Comparison of ENCODE assay signal across 14 cellular contexts in genomic region chr6:37092851-37093727, GRCh38.
A peak's percentile ranks its signal among the peaks of the same experiment; 100 is the strongest.
DNase-seq lines count a peak whose midpoint lies in the region; ATAC-seq, FAIRE-seq and TF ChIP-seq lines count a peak whose summit lies in the region.
"Had no signal": no experiment of that assay in that cellular context is flagged by ENCODE, and none has a peak within 500 bp of the region (broad histone marks: within the 10 kb centered on the region; RNA-seq: fewer than 3 reads in every experiment).

No MANE protein-coding gene starts in this region.

- peak; percentile 62 for ATAC-seq in stimulated activated effector memory CD8-positive, alpha-beta T cell treated with anti-CD3 and anti-CD28 coated beads, Interleukin-12 subunit alpha, Interleukin-12 subunit beta, amount 100 ng/mL, for 72 hours
- no peak for ATAC-seq in natural killer cell treated with Interleukin-12 subunit alpha and Interleukin-12 subunit beta and Interleukin-15 and Interleukin-18, amount 100 ng/mL, for 72 hours

- H3K36me3 Mint-ChIP-seq in activated CD4-positive, alpha-beta memory T cell treated with anti-CD3 and anti-CD28 coated beads for 36 hours: no peaks in the 10 kb centered on the region
- no peaks in the 10 kb centered on the region for H3K36me3 Mint-ChIP-seq in activated CD4-positive, alpha-beta memory T cell treated with anti-CD3 and anti-CD28 coated beads, Interleukin-2, amount 10 ng/mL, durations not matched to agents 7 days and 5 days (ENCODE audit: low read depth)
- H3K36me3 Mint-ChIP-seq in stimulated activated effector memory CD8-positive, alpha-beta T cell treated with anti-CD3 and anti-CD28 coated beads, Interleukin-12 subunit alpha, Interleukin-12 subunit beta, amount 100 ng/mL, for 72 hours: no peaks in the 10 kb centered on the region
- H3K36me3 Mint-ChIP-seq in natural killer cell treated with Interleukin-12 subunit alpha and Interleukin-12 subunit beta and Interleukin-15 and Interleukin-18, amount 100 ng/mL, for 72 hours: no peaks in the 10 kb centered on the region
- H3K36me3 Mint-ChIP-seq: immature natural killer cell had no signal

- H3K4me1 Mint-ChIP-seq in activated CD4-positive, alpha-beta memory T cell treated with anti-CD3 and anti-CD28 coated beads for 36 hours (ENCODE audit: low read depth): peaks cover 18% of the 10 kb centered on the region
- peaks cover 25% of the 10 kb centered on the region for H3K4me1 Mint-ChIP-seq in activated CD4-positive, alpha-beta memory T cell treated with anti-CD3 and anti-CD28 coated beads, Interleukin-2, amount 10 ng/mL, durations not matched to agents 7 days and 5 days
- peaks cover 7% of the 10 kb centered on the region for H3K4me1 Mint-ChIP-seq in stimulated activated effector memory CD8-positive, alpha-beta T cell treated with anti-CD3 and anti-CD28 coated beads, Interleukin-12 subunit alpha, Interleukin-12 subunit beta, amount 100 ng/mL, for 72 hours
- peaks cover 0 to 3% of the 10 kb centered on the region in 2 donors for H3K4me1 Mint-ChIP-seq in natural killer cell treated with Interleukin-12 subunit alpha and Interleukin-12 subunit beta and Interleukin-15 and Interleukin-18, amount 100 ng/mL, for 72 hours (ENCODE audit: low read depth in 2 of 2)

- H3K27me3 ChIP-seq in dorsolateral prefrontal cortex: no peaks in the 10 kb centered on the region
- H3K27me3 ChIP-seq: SJSA1, tibial nerve had no signal

- H3K4me3 ChIP-seq in astrocyte of the spinal cord (ENCODE audit: low read depth, low read length): no peak overlapping the region
- no peak overlapping the region for H3K4me3 ChIP-seq in kidney (ENCODE audit: low read length in 2 of 2)
- no peak overlapping the region for H3K4me3 ChIP-seq in dorsolateral prefrontal cortex
- H3K4me3 ChIP-seq: SJSA1, tibial nerve had no signal

- POLR2A ChIA-PET in activated CD4-positive, alpha-beta memory T cell treated with anti-CD3 and anti-CD28 coated beads for 36 hours (lab: Charles Lee): no interaction called here
- POLR2A ChIA-PET in activated CD4-positive, alpha-beta memory T cell treated with anti-CD3 and anti-CD28 coated beads, Interleukin-2, amount 10 ng/mL, durations not matched to agents 7 days and 5 days (lab: Charles Lee): no interaction called here

- TF ChIP-seq CTCF in astrocyte of the spinal cord (IDR thresholded peaks at IDR 0.05; ENCODE audit: low read depth, low read length) (no peak), kidney (IDR thresholded peaks at IDR 0.05; ENCODE audit: borderline replicate concordance, extremely low read depth, insufficient read depth) (no peak), dorsolateral prefrontal cortex (IDR thresholded peaks at IDR 0.05 in 54 of 56, conservative IDR thresholded peaks at IDR 0.05 in 2 of 56; ENCODE audit: low read depth in 1 of 56, partially characterized antibody in 56 of 56) (no peak)

- H3K27ac ChIP-seq in kidney (ENCODE audit: low read depth in 2 of 2, low read length in 2 of 2) (peak overlapping the region; percentile 55 to 63), dorsolateral prefrontal cortex (no peak overlapping the region)
- H3K27ac ChIP-seq: SJSA1, tibial nerve had no signal

- H3K9me3 ChIP-seq in kidney (ENCODE audit: control insufficient read depth in 1 of 2, low read length in 2 of 2): no peaks in the 10 kb centered on the region
- H3K9me3 ChIP-seq: SJSA1, tibial nerve had no signal

- H3K27ac Mint-ChIP-seq in activated CD4-positive, alpha-beta memory T cell treated with anti-CD3 and anti-CD28 coated beads for 36 hours: no peak overlapping the region
- no peak overlapping the region for H3K27ac Mint-ChIP-seq in activated CD4-positive, alpha-beta memory T cell treated with anti-CD3 and anti-CD28 coated beads, Interleukin-2, amount 10 ng/mL, durations not matched to agents 7 days and 5 days
- H3K27ac Mint-ChIP-seq in stimulated activated effector memory CD8-positive, alpha-beta T cell treated with anti-CD3 and anti-CD28 coated beads, Interleukin-12 subunit alpha, Interleukin-12 subunit beta, amount 100 ng/mL, for 72 hours: peak overlapping the region; percentile 56
- H3K27ac Mint-ChIP-seq in natural killer cell treated with Interleukin-12 subunit alpha and Interleukin-12 subunit beta and Interleukin-15 and Interleukin-18, amount 100 ng/mL, for 72 hours: no peak overlapping the region

- intact Hi-C loops in activated CD4-positive, alpha-beta memory T cell treated with anti-CD3 and anti-CD28 coated beads for 36 hours (cut with micrococcal nuclease): no loop called here
- intact Hi-C loops in kidney (cut with DNase I): no loop called here
- intact Hi-C loops in dorsolateral prefrontal cortex (cut with DNase I): no loop called here

- CTCF ChIA-PET in activated CD4-positive, alpha-beta memory T cell treated with anti-CD3 and anti-CD28 coated beads for 36 hours (lab: Charles Lee): interaction anchor here (1.0 kb wide), 1 partner anchor 41 kb away, joined by 4 read pairs; no protein-coding TSS in a partner anchor
- CTCF ChIA-PET in activated CD4-positive, alpha-beta memory T cell treated with anti-CD3 and anti-CD28 coated beads, Interleukin-2, amount 10 ng/mL, durations not matched to agents 7 days and 5 days (lab: Charles Lee): interaction anchor here (0.7 kb wide), 1 partner anchor 75 kb away, joined by 3 read pairs; no protein-coding TSS in a partner anchor

- no peak overlapping the region for H3K9ac ChIP-seq in kidney (ENCODE audit: low read length in 2 of 2)

- in situ Hi-C loops in astrocyte of the spinal cord (cut with HindIII; ENCODE audit: low sequenced_read_pairs): no loop called here

- peak; percentile 53 for DNase-seq in activated CD4-positive, alpha-beta memory T cell treated with anti-CD3 and anti-CD28 coated beads for 36 hours
- DNase-seq in activated CD4-positive, alpha-beta memory T cell treated with anti-CD3 and anti-CD28 coated beads, Interleukin-2, amount 10 ng/mL, durations not matched to agents 7 days and 5 days: no peak
- DNase-seq in astrocyte of the spinal cord (ENCODE audit: low read depth, low spot score) (peak; percentile 24), kidney (peak; percentile 74), dorsolateral prefrontal cortex (no peak), GM19238 (ENCODE audit: insufficient read length, low spot score) (no peak)
- DNase-seq in stimulated activated effector memory CD8-positive, alpha-beta T cell treated with anti-CD3 and anti-CD28 coated beads, Interleukin-12 subunit alpha, Interleukin-12 subunit beta, amount 100 ng/mL, for 72 hours (ENCODE audit: low spot score in 2 of 2): no peak
- no peak for DNase-seq in natural killer cell treated with Interleukin-12 subunit alpha and Interleukin-12 subunit beta and Interleukin-15 and Interleukin-18, amount 100 ng/mL, for 72 hours (ENCODE audit: low spot score)
- DNase-seq: cortex of kidney, immature natural killer cell, NCI-H146 had no signal

- no peak overlapping the region for H3K4me3 Mint-ChIP-seq in activated CD4-positive, alpha-beta memory T cell treated with anti-CD3 and anti-CD28 coated beads for 36 hours
- no peak overlapping the region for H3K4me3 Mint-ChIP-seq in activated CD4-positive, alpha-beta memory T cell treated with anti-CD3 and anti-CD28 coated beads, Interleukin-2, amount 10 ng/mL, durations not matched to agents 7 days and 5 days
- no peak overlapping the region for H3K4me3 Mint-ChIP-seq in stimulated activated effector memory CD8-positive, alpha-beta T cell treated with anti-CD3 and anti-CD28 coated beads, Interleukin-12 subunit alpha, Interleukin-12 subunit beta, amount 100 ng/mL, for 72 hours
- H3K4me3 Mint-ChIP-seq in natural killer cell treated with Interleukin-12 subunit alpha and Interleukin-12 subunit beta and Interleukin-15 and Interleukin-18, amount 100 ng/mL, for 72 hours: no peak overlapping the region
- H3K4me3 Mint-ChIP-seq: immature natural killer cell had no signal

- H3K27me3 Mint-ChIP-seq in activated CD4-positive, alpha-beta memory T cell treated with anti-CD3 and anti-CD28 coated beads for 36 hours: no peaks in the 10 kb centered on the region
- no peaks in the 10 kb centered on the region for H3K27me3 Mint-ChIP-seq in activated CD4-positive, alpha-beta memory T cell treated with anti-CD3 and anti-CD28 coated beads, Interleukin-2, amount 10 ng/mL, durations not matched to agents 7 days and 5 days
- no peaks in the 10 kb centered on the region for H3K27me3 Mint-ChIP-seq in natural killer cell treated with Interleukin-12 subunit alpha and Interleukin-12 subunit beta and Interleukin-15 and Interleukin-18, amount 100 ng/mL, for 72 hours

- H3K36me3 ChIP-seq in kidney (ENCODE audit: control insufficient read depth in 1 of 2, insufficient read depth in 2 of 2, low read length in 2 of 2): no peaks in the 10 kb centered on the region
- H3K36me3 ChIP-seq: SJSA1, tibial nerve had no signal

- peaks cover 14 to 16% of the 10 kb centered on the region in 2 donors for H3K4me1 ChIP-seq in kidney (ENCODE audit: control insufficient read depth in 1 of 2, insufficient read depth in 1 of 2, low read depth in 1 of 2, low read length in 2 of 2)

- H3K9me3 Mint-ChIP-seq in activated CD4-positive, alpha-beta memory T cell treated with anti-CD3 and anti-CD28 coated beads for 36 hours: no peaks in the 10 kb centered on the region
- no peaks in the 10 kb centered on the region for H3K9me3 Mint-ChIP-seq in activated CD4-positive, alpha-beta memory T cell treated with anti-CD3 and anti-CD28 coated beads, Interleukin-2, amount 10 ng/mL, durations not matched to agents 7 days and 5 days
- H3K9me3 Mint-ChIP-seq in stimulated activated effector memory CD8-positive, alpha-beta T cell treated with anti-CD3 and anti-CD28 coated beads, Interleukin-12 subunit alpha, Interleukin-12 subunit beta, amount 100 ng/mL, for 72 hours: no peaks in the 10 kb centered on the region
- no peaks in the 10 kb centered on the region for H3K9me3 Mint-ChIP-seq in natural killer cell treated with Interleukin-12 subunit alpha and Interleukin-12 subunit beta and Interleukin-15 and Interleukin-18, amount 100 ng/mL, for 72 hours
- H3K9me3 Mint-ChIP-seq: immature natural killer cell had no signal

- no peak for FAIRE-seq in kidney (lab: Jason Lieb, UNC)
- FAIRE-seq: frontal cortex had no signal

Comparison
In these comparisons a context has a peak if more than half of its experiments do, and no peak if none do; other contexts are left out.
1. DNase-seq: peak in activated CD4-positive, alpha-beta memory T cell treated with anti-CD3 and anti-CD28 coated beads for 36 hours (single experiment), astrocyte of the spinal cord (single experiment) and kidney (single experiment); none in activated CD4-positive, alpha-beta memory T cell treated with anti-CD3 and anti-CD28 coated beads, Interleukin-2, amount 10 ng/mL, durations not matched to agents 7 days and 5 days (single experiment), stimulated activated effector memory CD8-positive, alpha-beta T cell treated with anti-CD3 and anti-CD28 coated beads, Interleukin-12 subunit alpha, Interleukin-12 subunit beta, amount 100 ng/mL, for 72 hours (0 of 2), natural killer cell treated with Interleukin-12 subunit alpha and Interleukin-12 subunit beta and Interleukin-15 and Interleukin-18, amount 100 ng/mL, for 72 hours (single experiment), dorsolateral prefrontal cortex (0 of 10) and GM19238 (single experiment).
2. H3K27ac ChIP-seq: peak in kidney (2 of 2); none in dorsolateral prefrontal cortex (0 of 59).